Comparison of ENCODE assay signal across 1 cellular context in genomic region chr5:65482727-65483473, GRCh38.
A peak's percentile ranks its signal among the peaks of the same experiment; 100 is the strongest.
TF ChIP-seq lines count a peak whose summit lies in the region.

No MANE protein-coding gene starts in this region.

TF ChIP-seq in HEK293, 187 proteins besides CTCF, POLR2A, EP300 and RAD21 (continued from another document and continues in another):
- TF ChIP-seq, protein P1, sequence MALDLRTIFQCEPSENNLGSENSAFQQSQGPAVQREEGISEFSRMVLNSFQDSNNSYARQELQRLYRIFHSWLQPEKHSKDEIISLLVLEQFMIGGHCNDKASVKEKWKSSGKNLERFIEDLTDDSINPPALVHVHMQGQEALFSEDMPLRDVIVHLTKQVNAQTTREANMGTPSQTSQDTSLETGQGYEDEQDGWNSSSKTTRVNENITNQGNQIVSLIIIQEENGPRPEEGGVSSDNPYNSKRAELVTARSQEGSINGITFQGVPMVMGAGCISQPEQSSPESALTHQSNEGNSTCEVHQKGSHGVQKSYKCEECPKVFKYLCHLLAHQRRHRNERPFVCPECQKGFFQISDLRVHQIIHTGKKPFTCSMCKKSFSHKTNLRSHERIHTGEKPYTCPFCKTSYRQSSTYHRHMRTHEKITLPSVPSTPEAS (tag by site-specific recombination; IDR thresholded peaks at IDR 0.05): peak; percentile 5; the same call in 1 of the 2 replicates
- TF ChIP-seq, protein P2, sequence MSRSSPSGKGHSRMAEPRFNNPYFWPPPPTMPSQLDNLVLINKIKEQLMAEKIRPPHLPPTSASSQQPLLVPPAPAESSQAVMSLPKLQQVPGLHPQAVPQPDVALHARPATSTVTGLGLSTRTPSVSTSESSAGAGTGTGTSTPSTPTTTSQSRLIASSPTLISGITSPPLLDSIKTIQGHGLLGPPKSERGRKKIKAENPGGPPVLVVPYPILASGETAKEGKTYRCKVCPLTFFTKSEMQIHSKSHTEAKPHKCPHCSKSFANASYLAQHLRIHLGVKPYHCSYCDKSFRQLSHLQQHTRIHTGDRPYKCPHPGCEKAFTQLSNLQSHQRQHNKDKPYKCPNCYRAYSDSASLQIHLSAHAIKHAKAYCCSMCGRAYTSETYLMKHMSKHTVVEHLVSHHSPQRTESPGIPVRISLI (tag by site-specific recombination; IDR thresholded peaks at IDR 0.05): 0 out of 2 replicates have a peak, but pooled peaks have one; percentile 6
- peak; percentile 98 for TF ChIP-seq ZBTB17 (tag by site-specific recombination; IDR thresholded peaks at IDR 0.05)
- TF ChIP-seq ZNF529 (tag by site-specific recombination; IDR thresholded peaks at IDR 0.05; ENCODE audit: insufficient replicate concordance): no peak
- TF ChIP-seq, protein P3, sequence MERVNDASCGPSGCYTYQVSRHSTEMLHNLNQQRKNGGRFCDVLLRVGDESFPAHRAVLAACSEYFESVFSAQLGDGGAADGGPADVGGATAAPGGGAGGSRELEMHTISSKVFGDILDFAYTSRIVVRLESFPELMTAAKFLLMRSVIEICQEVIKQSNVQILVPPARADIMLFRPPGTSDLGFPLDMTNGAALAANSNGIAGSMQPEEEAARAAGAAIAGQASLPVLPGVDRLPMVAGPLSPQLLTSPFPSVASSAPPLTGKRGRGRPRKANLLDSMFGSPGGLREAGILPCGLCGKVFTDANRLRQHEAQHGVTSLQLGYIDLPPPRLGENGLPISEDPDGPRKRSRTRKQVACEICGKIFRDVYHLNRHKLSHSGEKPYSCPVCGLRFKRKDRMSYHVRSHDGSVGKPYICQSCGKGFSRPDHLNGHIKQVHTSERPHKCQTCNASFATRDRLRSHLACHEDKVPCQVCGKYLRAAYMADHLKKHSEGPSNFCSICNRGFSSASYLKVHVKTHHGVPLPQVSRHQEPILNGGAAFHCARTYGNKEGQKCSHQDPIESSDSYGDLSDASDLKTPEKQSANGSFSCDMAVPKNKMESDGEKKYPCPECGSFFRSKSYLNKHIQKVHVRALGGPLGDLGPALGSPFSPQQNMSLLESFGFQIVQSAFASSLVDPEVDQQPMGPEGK (tag by site-specific recombination; IDR thresholded peaks at IDR 0.05): peak; percentile 59
- no peak for TF ChIP-seq ZSCAN30 (tag by site-specific recombination; IDR thresholded peaks at IDR 0.05)
- no peak for TF ChIP-seq ZNF302 (tag by site-specific recombination; IDR thresholded peaks at IDR 0.05; ENCODE audit: low read depth)
- TF ChIP-seq ZNF121 (tag by site-specific recombination; IDR thresholded peaks at IDR 0.05): no peak
- TF ChIP-seq ZIC2 (tag by site-specific recombination; IDR thresholded peaks at IDR 0.05): no peak
- TF ChIP-seq ZBTB1 (tag by site-specific recombination; IDR thresholded peaks at IDR 0.05): no peak
- no peak for TF ChIP-seq AEBP2 (tag by site-specific recombination; IDR thresholded peaks at IDR 0.05; ENCODE audit: borderline replicate concordance)
- TF ChIP-seq ZNF658 (tag by site-specific recombination; IDR thresholded peaks at IDR 0.05): no peak
- no peak for TF ChIP-seq ZNF350 (tag by site-specific recombination; IDR thresholded peaks at IDR 0.05)
- TF ChIP-seq ZNF830 (tag by site-specific recombination; IDR thresholded peaks at IDR 0.05; ENCODE audit: low read depth): no peak
- TF ChIP-seq ZBTB48 (tag by site-specific recombination; IDR thresholded peaks at IDR 0.05): 0 out of 2 replicates have a peak, but pooled peaks have one; percentile 34
- peak; percentile 18; the same call in 1 of the 2 replicates for TF ChIP-seq GLIS1 (tag by site-specific recombination; IDR thresholded peaks at IDR 0.05)
- no peak for TF ChIP-seq ZNF473 (tag by site-specific recombination; IDR thresholded peaks at IDR 0.05)
- TF ChIP-seq PRDM1 (tag by site-specific recombination; IDR thresholded peaks at IDR 0.05): peak; percentile 79
- TF ChIP-seq ZNF704 (tag by site-specific recombination; IDR thresholded peaks at IDR 0.05): no peak
- TF ChIP-seq, protein P4, sequence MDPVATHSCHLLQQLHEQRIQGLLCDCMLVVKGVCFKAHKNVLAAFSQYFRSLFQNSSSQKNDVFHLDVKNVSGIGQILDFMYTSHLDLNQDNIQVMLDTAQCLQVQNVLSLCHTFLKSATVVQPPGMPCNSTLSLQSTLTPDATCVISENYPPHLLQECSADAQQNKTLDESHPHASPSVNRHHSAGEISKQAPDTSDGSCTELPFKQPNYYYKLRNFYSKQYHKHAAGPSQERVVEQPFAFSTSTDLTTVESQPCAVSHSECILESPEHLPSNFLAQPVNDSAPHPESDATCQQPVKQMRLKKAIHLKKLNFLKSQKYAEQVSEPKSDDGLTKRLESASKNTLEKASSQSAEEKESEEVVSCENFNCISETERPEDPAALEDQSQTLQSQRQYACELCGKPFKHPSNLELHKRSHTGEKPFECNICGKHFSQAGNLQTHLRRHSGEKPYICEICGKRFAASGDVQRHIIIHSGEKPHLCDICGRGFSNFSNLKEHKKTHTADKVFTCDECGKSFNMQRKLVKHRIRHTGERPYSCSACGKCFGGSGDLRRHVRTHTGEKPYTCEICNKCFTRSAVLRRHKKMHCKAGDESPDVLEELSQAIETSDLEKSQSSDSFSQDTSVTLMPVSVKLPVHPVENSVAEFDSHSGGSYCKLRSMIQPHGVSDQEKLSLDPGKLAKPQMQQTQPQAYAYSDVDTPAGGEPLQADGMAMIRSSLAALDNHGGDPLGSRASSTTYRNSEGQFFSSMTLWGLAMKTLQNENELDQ (tag by site-specific recombination; IDR thresholded peaks at IDR 0.05; ENCODE audit: low read depth): no peak
- no peak for TF ChIP-seq ZNF148 (tag by site-specific recombination; IDR thresholded peaks at IDR 0.05; ENCODE audit: borderline replicate concordance)
- TF ChIP-seq ZFP37 (tag by site-specific recombination; IDR thresholded peaks at IDR 0.05): no peak
- TF ChIP-seq ZNF341 (tag by site-specific recombination; IDR thresholded peaks at IDR 0.05; ENCODE audit: low read depth): no peak
- no peak for TF ChIP-seq ZNF175 (tag by site-specific recombination; IDR thresholded peaks at IDR 0.05)
- TF ChIP-seq ZNF580 (tag by site-specific recombination; IDR thresholded peaks at IDR 0.05): no peak
- 0 out of 2 replicates have a peak, but pooled peaks have one; percentile 18 for TF ChIP-seq ZNF600 (tag by site-specific recombination; IDR thresholded peaks at IDR 0.05)
- TF ChIP-seq ZXDB (tag by site-specific recombination; IDR thresholded peaks at IDR 0.05): no peak
- peak; percentile 20; the same call in 1 of the 2 replicates for TF ChIP-seq SP7 (tag by site-specific recombination; IDR thresholded peaks at IDR 0.05)
- TF ChIP-seq ZNF426 (tag by site-specific recombination; IDR thresholded peaks at IDR 0.05): no peak
- TF ChIP-seq ZNF837 (tag by site-specific recombination; IDR thresholded peaks at IDR 0.05): no peak
- no peak for TF ChIP-seq ZNF449 (tag by site-specific recombination; IDR thresholded peaks at IDR 0.05)
- TF ChIP-seq ZNF311 (tag by site-specific recombination; IDR thresholded peaks at IDR 0.05; ENCODE audit: borderline replicate concordance): no peak
- TF ChIP-seq ZNF48 (tag by site-specific recombination; IDR thresholded peaks at IDR 0.05): no peak
- TF ChIP-seq ZNF530 (tag by site-specific recombination; IDR thresholded peaks at IDR 0.05; ENCODE audit: low read depth): no peak
- no peak for TF ChIP-seq ZNF501 (tag by site-specific recombination; IDR thresholded peaks at IDR 0.05)
- TF ChIP-seq ZBTB20 (tag by site-specific recombination; IDR thresholded peaks at IDR 0.05): peak; percentile 9; the same call in 1 of the 2 replicates
- TF ChIP-seq ZNF768 (tag by site-specific recombination; IDR thresholded peaks at IDR 0.05): no peak
- TF ChIP-seq ZSCAN5A (tag by site-specific recombination; IDR thresholded peaks at IDR 0.05): no peak
- TF ChIP-seq ZNF366 (tag by site-specific recombination; conservative IDR thresholded peaks at IDR 0.05): peak; percentile 46; the same call in 1 of the 2 replicates
- TF ChIP-seq ATF2 (tag by site-specific recombination; IDR thresholded peaks at IDR 0.05; ENCODE audit: low read depth): no peak
- TF ChIP-seq, protein P5, sequence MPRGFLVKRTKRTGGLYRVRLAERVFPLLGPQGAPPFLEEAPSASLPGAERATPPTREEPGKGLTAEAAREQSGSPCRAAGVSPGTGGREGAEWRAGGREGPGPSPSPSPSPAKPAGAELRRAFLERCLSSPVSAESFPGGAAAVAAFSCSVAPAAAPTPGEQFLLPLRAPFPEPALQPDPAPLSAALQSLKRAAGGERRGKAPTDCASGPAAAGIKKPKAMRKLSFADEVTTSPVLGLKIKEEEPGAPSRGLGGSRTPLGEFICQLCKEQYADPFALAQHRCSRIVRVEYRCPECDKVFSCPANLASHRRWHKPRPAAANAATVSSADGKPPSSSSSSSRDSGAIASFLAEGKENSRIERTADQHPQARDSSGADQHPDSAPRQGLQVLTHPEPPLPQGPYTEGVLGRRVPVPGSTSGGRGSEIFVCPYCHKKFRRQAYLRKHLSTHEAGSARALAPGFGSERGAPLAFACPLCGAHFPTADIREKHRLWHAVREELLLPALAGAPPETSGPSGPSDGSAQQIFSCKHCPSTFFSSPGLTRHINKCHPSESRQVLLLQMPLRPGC (tag by site-specific recombination; IDR thresholded peaks at IDR 0.05): no peak; the same call in 1 of the 2 replicates
